1 cellular context compared by ENCODE assay signal in the genomic region with DNA sequence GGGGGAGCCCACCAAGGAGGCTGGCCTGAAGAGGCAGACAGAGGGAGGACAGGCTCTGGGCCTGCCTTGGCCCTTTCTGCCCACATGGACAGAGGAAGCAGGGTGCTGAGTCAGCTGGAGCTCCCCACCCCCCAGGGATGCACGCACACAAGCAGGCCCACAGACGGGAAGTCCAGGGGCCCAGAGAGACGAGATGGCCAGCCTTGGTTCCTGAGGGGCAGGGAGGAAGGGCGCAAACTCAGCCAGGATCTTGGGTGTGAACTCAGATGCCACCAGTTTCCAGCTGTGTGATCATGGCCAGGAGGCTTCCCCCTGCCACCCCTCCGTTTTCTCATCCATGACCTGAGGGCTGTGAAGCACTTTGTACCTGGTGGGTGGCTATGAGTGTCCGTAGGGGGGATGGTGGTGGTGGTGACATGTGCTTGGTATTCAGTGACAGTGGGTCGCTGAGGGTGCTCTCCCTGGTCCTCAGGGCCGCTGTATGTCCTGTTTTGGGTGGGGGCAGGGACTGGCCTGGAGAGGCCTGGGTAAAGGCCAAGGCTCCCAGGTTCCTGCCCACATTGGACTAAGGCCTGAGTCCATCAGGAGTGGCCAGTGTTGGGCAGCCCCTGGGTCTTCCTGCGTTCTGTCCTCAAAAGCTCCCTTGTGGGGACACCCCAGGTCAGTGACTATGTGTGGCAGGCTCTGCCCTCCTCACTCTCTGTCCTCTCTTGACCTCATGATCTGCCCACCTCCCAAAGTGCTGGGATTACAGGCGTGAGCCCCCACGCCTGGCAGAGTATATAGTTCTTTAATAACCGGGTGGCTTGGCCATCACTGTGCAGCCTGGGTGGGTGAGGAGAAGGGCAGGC.
TF ChIP-seq lines count a peak whose summit lies in the region.

No MANE protein-coding gene starts in this region.

TF ChIP-seq in IMR-90, 13 proteins besides CTCF, POLR2A, EP300 and RAD21 (continued from another document):
- TF ChIP-seq, protein P1, sequence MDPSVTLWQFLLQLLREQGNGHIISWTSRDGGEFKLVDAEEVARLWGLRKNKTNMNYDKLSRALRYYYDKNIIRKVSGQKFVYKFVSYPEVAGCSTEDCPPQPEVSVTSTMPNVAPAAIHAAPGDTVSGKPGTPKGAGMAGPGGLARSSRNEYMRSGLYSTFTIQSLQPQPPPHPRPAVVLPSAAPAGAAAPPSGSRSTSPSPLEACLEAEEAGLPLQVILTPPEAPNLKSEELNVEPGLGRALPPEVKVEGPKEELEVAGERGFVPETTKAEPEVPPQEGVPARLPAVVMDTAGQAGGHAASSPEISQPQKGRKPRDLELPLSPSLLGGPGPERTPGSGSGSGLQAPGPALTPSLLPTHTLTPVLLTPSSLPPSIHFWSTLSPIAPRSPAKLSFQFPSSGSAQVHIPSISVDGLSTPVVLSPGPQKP (IDR thresholded peaks at IDR 0.05; ENCODE audit: borderline replicate concordance, low read depth, low read length): no peak
- TF ChIP-seq CEBPB (IDR thresholded peaks at IDR 0.05; ENCODE audit: low read depth, low read length): no peak
- TF ChIP-seq CHD1 (IDR thresholded peaks at IDR 0.05; ENCODE audit: low read depth, low read length): no peak
- TF ChIP-seq, protein P2, sequence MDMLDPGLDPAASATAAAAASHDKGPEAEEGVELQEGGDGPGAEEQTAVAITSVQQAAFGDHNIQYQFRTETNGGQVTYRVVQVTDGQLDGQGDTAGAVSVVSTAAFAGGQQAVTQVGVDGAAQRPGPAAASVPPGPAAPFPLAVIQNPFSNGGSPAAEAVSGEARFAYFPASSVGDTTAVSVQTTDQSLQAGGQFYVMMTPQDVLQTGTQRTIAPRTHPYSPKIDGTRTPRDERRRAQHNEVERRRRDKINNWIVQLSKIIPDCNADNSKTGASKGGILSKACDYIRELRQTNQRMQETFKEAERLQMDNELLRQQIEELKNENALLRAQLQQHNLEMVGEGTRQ (IDR thresholded peaks at IDR 0.05; ENCODE audit: low read depth, low read length): no peak
